Comparison of ENCODE assay signal across 12 cellular contexts in the genomic region with DNA sequence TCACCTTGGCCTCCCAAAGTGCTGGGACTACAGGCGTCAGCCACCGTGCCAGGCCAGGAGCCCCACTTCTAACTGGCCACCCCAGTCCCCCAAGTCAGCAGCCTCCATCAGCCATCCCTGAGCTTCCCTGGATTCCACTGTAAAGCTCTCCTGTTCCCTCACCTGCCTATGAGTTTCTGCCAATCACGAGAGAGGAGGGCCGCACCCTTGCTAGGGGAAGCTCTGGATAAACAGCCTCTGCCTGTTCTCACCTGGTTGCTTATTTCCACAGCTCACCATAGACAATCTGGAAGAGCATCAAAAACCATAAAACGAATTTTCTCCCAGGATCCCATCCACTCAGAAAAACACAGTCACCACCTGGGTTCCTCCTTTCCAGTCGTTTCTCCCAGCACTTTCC. TPM values are rescaled to one million over a fixed set of nuclear protein-coding genes. Genes with fewer than 3 reads are reported as not detected.
DNase-seq lines count a peak whose midpoint lies in the region; ATAC-seq and TF ChIP-seq lines count a peak whose summit lies in the region.
"Had no signal": no experiment of that assay in that cellular context is flagged by ENCODE, and none has a peak within 500 bp of the region (broad histone marks: within the 10 kb centered on the region; RNA-seq: fewer than 3 reads in every experiment).

No MANE protein-coding gene starts in this region.

- peak overlapping the region; percentile 42 for H3K27ac Mint-ChIP-seq in activated CD8-positive, alpha-beta memory T cell treated with anti-CD3 and anti-CD28 coated beads, Interleukin-2, amount 10 ng/mL, durations not matched to agents 7 days and 5 days
- H3K27ac Mint-ChIP-seq in stimulated activated effector memory CD8-positive, alpha-beta T cell treated with anti-CD3 and anti-CD28 coated beads, Interleukin-12 subunit alpha, Interleukin-12 subunit beta, amount 100 ng/mL, for 72 hours, result peak overlapping the region; percentile 88

- peaks cover 21% of the 10 kb centered on the region for H3K4me1 ChIP-seq in effector memory CD4-positive, alpha-beta T cell (ENCODE audit: control insufficient read depth, insufficient read depth, low read length, poor library complexity, severe bottlenecking)
- H3K4me1 ChIP-seq in Peyer's patch, result peaks cover 0 to 30% (median 16%) of the 10 kb centered on the region in 4 donors

- TF ChIP-seq POLR2A in Peyer's patch (IDR thresholded peaks at IDR 0.05), result no peak

- peaks cover 68% of the 10 kb centered on the region for H3K4me1 Mint-ChIP-seq in activated CD8-positive, alpha-beta memory T cell treated with anti-CD3 and anti-CD28 coated beads, Interleukin-2, amount 10 ng/mL, durations not matched to agents 7 days and 5 days
- peaks cover 82% of the 10 kb centered on the region for H3K4me1 Mint-ChIP-seq in stimulated activated effector memory CD8-positive, alpha-beta T cell treated with anti-CD3 and anti-CD28 coated beads, Interleukin-12 subunit alpha, Interleukin-12 subunit beta, amount 100 ng/mL, for 72 hours

- H3K36me3 Mint-ChIP-seq in activated CD8-positive, alpha-beta memory T cell treated with anti-CD3 and anti-CD28 coated beads, Interleukin-2, amount 10 ng/mL, durations not matched to agents 7 days and 5 days, result peaks cover 59% of the 10 kb centered on the region
- peaks cover 83% of the 10 kb centered on the region for H3K36me3 Mint-ChIP-seq in stimulated activated effector memory CD8-positive, alpha-beta T cell treated with anti-CD3 and anti-CD28 coated beads, Interleukin-12 subunit alpha, Interleukin-12 subunit beta, amount 100 ng/mL, for 72 hours

- peak overlapping the region; percentile 16 for H3K27ac ChIP-seq in effector memory CD4-positive, alpha-beta T cell (ENCODE audit: insufficient read depth, low read length, poor library complexity, severe bottlenecking)
- H3K27ac ChIP-seq in Peyer's patch, result no peak overlapping the region
- H3K27ac ChIP-seq: thoracic aorta had no signal

- no peaks in the 10 kb centered on the region for H3K27me3 ChIP-seq in effector memory CD4-positive, alpha-beta T cell (replicated peaks; ENCODE audit: control insufficient read depth, insufficient read depth, low read length, poor library complexity, severe bottlenecking)
- H3K27me3 ChIP-seq in Peyer's patch, result no peaks in the 10 kb centered on the region

- no peak for ATAC-seq in activated CD8-positive, alpha-beta memory T cell treated with anti-CD3 and anti-CD28 coated beads, Interleukin-2, amount 10 ng/mL, durations not matched to agents 7 days and 5 days
- ATAC-seq in stimulated activated effector memory CD8-positive, alpha-beta T cell treated with anti-CD3 and anti-CD28 coated beads, Interleukin-12 subunit alpha, Interleukin-12 subunit beta, amount 100 ng/mL, for 72 hours, result no peak
- ATAC-seq in HG02588 (IDR thresholded peaks at IDR 0.05; ENCODE audit: unreplicated experiment), result no peak

- peaks cover 8% of the 10 kb centered on the region for H3K36me3 ChIP-seq in effector memory CD4-positive, alpha-beta T cell (ENCODE audit: control insufficient read depth, insufficient read depth, low read length)
- H3K36me3 ChIP-seq in Peyer's patch, result peaks cover 0 to 5% (median 0%) of the 10 kb centered on the region in 3 donors

- H3K4me3 ChIP-seq in effector memory CD4-positive, alpha-beta T cell (ENCODE audit: insufficient read depth, low read depth, low read length, poor library complexity, severe bottlenecking), result no peak overlapping the region
- no peak overlapping the region for H3K4me3 ChIP-seq in Peyer's patch
- H3K4me3 ChIP-seq: thoracic aorta had no signal

- H3K4me3 Mint-ChIP-seq in activated CD8-positive, alpha-beta memory T cell treated with anti-CD3 and anti-CD28 coated beads, Interleukin-2, amount 10 ng/mL, durations not matched to agents 7 days and 5 days, result peak overlapping the region; percentile 41
- H3K4me3 Mint-ChIP-seq in stimulated activated effector memory CD8-positive, alpha-beta T cell treated with anti-CD3 and anti-CD28 coated beads, Interleukin-12 subunit alpha, Interleukin-12 subunit beta, amount 100 ng/mL, for 72 hours, result peak overlapping the region; percentile 97

- H3K9me3 ChIP-seq in effector memory CD4-positive, alpha-beta T cell (ENCODE audit: control insufficient read depth, low read length), result no peaks in the 10 kb centered on the region
- H3K9me3 ChIP-seq in Peyer's patch, result no peaks in the 10 kb centered on the region
- H3K9me3 ChIP-seq: thoracic aorta had no signal

- CTCF ChIA-PET in activated CD8-positive, alpha-beta memory T cell treated with anti-CD3 and anti-CD28 coated beads, Interleukin-2, amount 10 ng/mL, durations not matched to agents 7 days and 5 days (lab: Charles Lee), result interaction anchor here (1.0 to 7.2 kb wide), 2 partner anchors 28 to 39 kb away, joined by 3 to 96 read pairs; no protein-coding TSS in a partner anchor

- H3K27me3 Mint-ChIP-seq in activated CD8-positive, alpha-beta memory T cell treated with anti-CD3 and anti-CD28 coated beads, Interleukin-2, amount 10 ng/mL, durations not matched to agents 7 days and 5 days, result no peaks in the 10 kb centered on the region

- DNase-seq in activated CD8-positive, alpha-beta memory T cell treated with anti-CD3 and anti-CD28 coated beads, Interleukin-2, amount 10 ng/mL, durations not matched to agents 7 days and 5 days, result no peak
- no peak for DNase-seq in activated CD8-positive, alpha-beta memory T cell treated with anti-CD3 and anti-CD28 coated beads, Interleukin-2, amount 50 U/mL, for 4 hours
- peak; percentile 25 for DNase-seq in NCI-H526 treated with DMSO at 0.1 percent for 48 hours (lab: John Stamatoyannopoulos, UW)
- no peak for DNase-seq in effector memory CD4-positive, alpha-beta T cell
- DNase-seq in stimulated activated effector memory CD8-positive, alpha-beta T cell treated with anti-CD3 and anti-CD28 coated beads, Interleukin-12 subunit alpha, Interleukin-12 subunit beta, amount 100 ng/mL, for 72 hours (ENCODE audit: low spot score in 2 of 2), result no peak
- DNase-seq in Peyer's patch, result no peak
- no peak for DNase-seq in central memory CD4-positive, alpha-beta T cell
- DNase-seq: erythroblast, NCI-H1417 had no signal

- TF ChIP-seq CTCF in Peyer's patch (IDR thresholded peaks at IDR 0.05), result no peak

- no peaks in the 10 kb centered on the region for H3K9me3 Mint-ChIP-seq in activated CD8-positive, alpha-beta memory T cell treated with anti-CD3 and anti-CD28 coated beads, Interleukin-2, amount 10 ng/mL, durations not matched to agents 7 days and 5 days (ENCODE audit: low read depth)
- no peaks in the 10 kb centered on the region for H3K9me3 Mint-ChIP-seq in stimulated activated effector memory CD8-positive, alpha-beta T cell treated with anti-CD3 and anti-CD28 coated beads, Interleukin-12 subunit alpha, Interleukin-12 subunit beta, amount 100 ng/mL, for 72 hours

RNA-seq across cellular contexts. Expression of a gene that starts 5.0 kb away (rescaled TPM):
- 10 to 100 TPM; 70.8 to 77.8 TPM for total RNA-seq in activated CD8-positive, alpha-beta memory T cell treated with anti-CD3 and anti-CD28 coated beads, Interleukin-2, amount 10 ng/mL, durations not matched to agents 7 days and 5 days
- 1 to 10 TPM; 3.7 to 9.1 (median 6.6) TPM for total RNA-seq in Peyer's patch

RNA-seq across cellular contexts. Expression of a gene that starts 30.3 kb away (rescaled TPM):
- under 1 TPM; 0.56 to 0.67 TPM for total RNA-seq in activated CD8-positive, alpha-beta memory T cell treated with anti-CD3 and anti-CD28 coated beads, Interleukin-2, amount 10 ng/mL, durations not matched to agents 7 days and 5 days
- total RNA-seq in Peyer's patch, result 1 to 10 TPM in 2 of 4 donors, under 1 TPM in 1, not detected in 1; 0.88 to 3.8 (median 2.8) TPM

RNA-seq across cellular contexts. Expression of a gene that starts 37.7 kb away (rescaled TPM):
- total RNA-seq in activated CD8-positive, alpha-beta memory T cell treated with anti-CD3 and anti-CD28 coated beads, Interleukin-2, amount 10 ng/mL, durations not matched to agents 7 days and 5 days, result not detected
- total RNA-seq in Peyer's patch, result 10 to 100 TPM in 3 of 4 donors, 1 to 10 TPM in 1; 3.2 to 19.0 (median 10.7) TPM

RNA-seq across cellular contexts. Expression of a gene that starts 49.3 kb away (rescaled TPM):
- 10 to 100 TPM; 47.4 to 49.4 TPM for total RNA-seq in activated CD8-positive, alpha-beta memory T cell treated with anti-CD3 and anti-CD28 coated beads, Interleukin-2, amount 10 ng/mL, durations not matched to agents 7 days and 5 days
- total RNA-seq in Peyer's patch, result 10 to 100 TPM in 1 of 4 donors, 1 to 10 TPM in 3; 1.5 to 29.7 (median 4.2) TPM
- total RNA-seq: bronchial epithelial cell had no signal

Comparison
In these comparisons a context has a peak if more than half of its experiments do, and no peak if none do; other contexts are left out.
1. RNA of a gene that starts 5.0 kb away (total RNA-seq): 70.8 to 77.8 TPM in activated CD8-positive, alpha-beta memory T cell treated with anti-CD3 and anti-CD28 coated beads, Interleukin-2, amount 10 ng/mL, durations not matched to agents 7 days and 5 days; 3.7 to 9.1 TPM in Peyer's patch; every median in the first group is over 4 times any median in the second.
2. RNA of a gene that starts 37.7 kb away (total RNA-seq): 3.2 to 19.0 TPM in Peyer's patch; not detected in activated CD8-positive, alpha-beta memory T cell treated with anti-CD3 and anti-CD28 coated beads, Interleukin-2, amount 10 ng/mL, durations not matched to agents 7 days and 5 days; every median in the first group is over 4 times any median in the second.